Comparison of ENCODE assay signal across 21 cellular contexts in genomic region chr4:171834640-171835039, GRCh38. TPM values are rescaled to one million over a fixed set of nuclear protein-coding genes. Genes with fewer than 3 reads are reported as not detected.
DNase-seq lines count a peak whose midpoint lies in the region; ATAC-seq, FAIRE-seq and TF ChIP-seq lines count a peak whose summit lies in the region.
"Had no signal": no experiment of that assay in that cellular context is flagged by ENCODE, and none has a peak within 500 bp of the region (broad histone marks: within the 10 kb centered on the region; RNA-seq: fewer than 3 reads in every experiment).

No MANE protein-coding gene starts in this region.

- WGBS in H1 (ENCODE audit: extremely low coverage in 1 of 2, insufficient coverage in 1 of 2, insufficient read length in 1 of 2, insufficient replicate concordance in 2 of 2, low coverage in 1 of 2, low lambda C conversion rate in 2 of 2, missing lambda C conversion rate in 1 of 2), 2 experiments: 60% methylated on average over 3 of the region's 3 CpGs; no CpG with 5 or more reads in 1 of the 2 experiments

- H3K9ac ChIP-seq in Loucy (ENCODE audit: low read depth, low read length, poor library complexity, severe bottlenecking) (no peak overlapping the region), H1 (replicated peaks in 1 of 4; ENCODE audit: extremely low read depth in 1 of 4, low read depth in 3 of 4, low read length in 3 of 4) (no peak overlapping the region)

- no peak overlapping the region for H2BK120ac ChIP-seq in H1 (replicated peaks; ENCODE audit: low read depth, low read length)

- no peaks in the 10 kb centered on the region for H3K79me1 ChIP-seq in H1 (ENCODE audit: low read depth, low read length)

- no peak overlapping the region for H3K18ac ChIP-seq in H1 (ENCODE audit: extremely low read depth, low read length)

- no peaks in the 10 kb centered on the region for H3K9me3 Mint-ChIP-seq in GM23338
- H3K9me3 Mint-ChIP-seq: HFFc6 had no signal

- H4K20me1 ChIP-seq in GM23338 (replicated peaks; ENCODE audit: insufficient read depth) (no peaks in the 10 kb centered on the region), Loucy (ENCODE audit: insufficient read depth, low read length, poor library complexity, severe bottlenecking) (no peaks in the 10 kb centered on the region), H1 (replicated peaks in 1 of 2; ENCODE audit: control insufficient read depth in 1 of 2, insufficient read depth in 2 of 2, low read length in 2 of 2) (no peaks in the 10 kb centered on the region)

- H3K36me3 ChIP-seq in GM23338 (ENCODE audit: insufficient read depth) (no peaks in the 10 kb centered on the region), Loucy (ENCODE audit: insufficient read depth, low read length) (no peaks in the 10 kb centered on the region), H1 (ENCODE audit: control insufficient read depth in 2 of 4, insufficient read depth in 4 of 4, low read length in 3 of 4) (no peaks in the 10 kb centered on the region)
- H3K36me3 ChIP-seq: HAP-1 had no signal

- no peak overlapping the region for H2BK5ac ChIP-seq in H1 (ENCODE audit: low read depth, low read length)

- no peak overlapping the region for H2BK12ac ChIP-seq in H1 (ENCODE audit: low read depth, low read length)

- no peak overlapping the region for H3K4me3 Mint-ChIP-seq in GM23338
- H3K4me3 Mint-ChIP-seq: CD4-positive, alpha-beta T cell; HFFc6 had no signal

- TF ChIP-seq EP300 in H1 (IDR thresholded peaks at IDR 0.05; ENCODE audit: borderline replicate concordance in 1 of 2, low read depth in 2 of 2, low read length in 2 of 2): no peak

- no peak overlapping the region for H3K56ac ChIP-seq in H1 (replicated peaks; ENCODE audit: insufficient read length, low read depth, low read length)

- CTCF ChIA-PET in H1 (lab: Charles Lee; ENCODE audit: partially characterized antibody) (no interaction called here), RWPE1 (lab: Yijun Ruan, JAX) (no interaction called here)

- H3K4me1 Mint-ChIP-seq in GM23338: no peaks in the 10 kb centered on the region

- no peak overlapping the region for H4K5ac ChIP-seq in H1 (ENCODE audit: insufficient read length, low read depth, low read length)

- H3K27ac ChIP-seq in GM23338 (ENCODE audit: low read depth) (no peak overlapping the region), H1 (ENCODE audit: low read depth, low read length) (no peak overlapping the region), RWPE1 (no peak overlapping the region)

- H3K4me1 ChIP-seq in GM23338 (ENCODE audit: insufficient read depth) (no peaks in the 10 kb centered on the region), Loucy (ENCODE audit: insufficient read depth, low read length, poor library complexity, severe bottlenecking) (no peaks in the 10 kb centered on the region), H1 (replicated peaks in 1 of 4; ENCODE audit: control insufficient read depth in 3 of 4, insufficient read depth in 4 of 4, low read length in 3 of 4) (no peaks in the 10 kb centered on the region)

- H3K9me3 ChIP-seq in Loucy (ENCODE audit: insufficient read depth, low read depth, low read length) (no peaks in the 10 kb centered on the region), H1 (ENCODE audit: insufficient read depth in 2 of 2, low read depth in 1 of 2, low read length in 1 of 2) (no peaks in the 10 kb centered on the region)
- H3K9me3 ChIP-seq: HAP-1 had no signal

- H3K4me2 ChIP-seq in GM23338 (no peak overlapping the region), Loucy (ENCODE audit: low read depth, low read length, poor library complexity, severe bottlenecking) (no peak overlapping the region), H1 (ENCODE audit: insufficient read depth in 1 of 2, low read depth in 2 of 2, low read length in 2 of 2) (no peak overlapping the region)

- H3K23ac ChIP-seq in H1 (ENCODE audit: insufficient read length): no peak overlapping the region

- H3K27me3 ChIP-seq in GM23338 (ENCODE audit: insufficient read depth) (no peaks in the 10 kb centered on the region), Loucy (ENCODE audit: insufficient read depth, low read length, poor library complexity, severe bottlenecking) (no peaks in the 10 kb centered on the region), H1 (replicated peaks in 1 of 4; ENCODE audit: control insufficient read depth in 3 of 4, extremely low read depth in 1 of 4, insufficient read depth in 3 of 4, low read length in 3 of 4) (no peaks in the 10 kb centered on the region)

- H2BK15ac ChIP-seq in H1 (ENCODE audit: low read length): no peak overlapping the region

- POLR2A ChIA-PET in H1 (lab: Charles Lee; ENCODE audit: partially characterized antibody): no interaction called here
- POLR2A ChIA-PET in RWPE1 (lab: Yijun Ruan, JAX; ENCODE audit: low non-redundant PET): no interaction called here

- no peak overlapping the region for H4K8ac ChIP-seq in H1 (ENCODE audit: extremely low read depth, insufficient read depth, low read length)

- no peak overlapping the region for H3K27ac Mint-ChIP-seq in GM23338
- H3K27ac Mint-ChIP-seq: CD4-positive, alpha-beta T cell; HFFc6 had no signal

- H3K27me3 Mint-ChIP-seq in GM23338 (ENCODE audit: insufficient read depth, low read depth, poor library complexity): no peaks in the 10 kb centered on the region
- H3K27me3 Mint-ChIP-seq: CD4-positive, alpha-beta T cell had no signal

- H3K36me3 Mint-ChIP-seq in GM23338 (ENCODE audit: low read depth): no peaks in the 10 kb centered on the region

- H2AFZ ChIP-seq in GM23338: peak overlapping the region; percentile 5; the same call in 1 of the 2 replicates
- H2AFZ ChIP-seq in Loucy (ENCODE audit: low read length): peak overlapping the region; percentile 54
- 0 out of 2 replicates have a peak overlapping the region, but pooled peaks have one; percentile 5 for H2AFZ ChIP-seq in H1 (ENCODE audit: low read length)

- in situ Hi-C loops in SK-MEL-5 (cut with HindIII; ENCODE audit: low pct_unique_long_range_greater_than_20kb, low sequenced_read_pairs): no loop called here

- no peaks in the 10 kb centered on the region for H3K23me2 ChIP-seq in H1 (ENCODE audit: low read depth, low read length)

- DNase-seq in GM23338 (ENCODE audit: low spot score) (no peak), SK-MEL-5 (ENCODE audit: low read depth, low spot score) (peak; percentile 25), H1 (ENCODE audit: low read depth in 1 of 2, low spot score in 2 of 2) (no peak), DMS79 (lab: John Stamatoyannopoulos, UW) (no peak), RWPE1 (ENCODE audit: low spot score) (no peak), superior temporal gyrus (ENCODE audit: extremely low spot score) (no peak)
- DNase-seq: 8988T; ACHN; C1 segment of cervical spinal cord; Calu3; CD4-positive, alpha-beta T cell; DMS 273 treated with DMSO at 0.1 percent for 48 hours; GOT3; HFFc6 had no signal

- no peak overlapping the region for H3K14ac ChIP-seq in H1 (ENCODE audit: insufficient read length)

- no peak overlapping the region for H2AK5ac ChIP-seq in H1 (ENCODE audit: low read depth, low read length)

- H3K4me3 ChIP-seq in GM23338 (no peak overlapping the region), Loucy (ENCODE audit: low read length, poor library complexity, severe bottlenecking) (no peak overlapping the region), H1 (ENCODE audit: extremely low read depth in 1 of 4, insufficient read depth in 2 of 4, low read depth in 3 of 4, low read length in 4 of 4) (no peak overlapping the region)
- H3K4me3 ChIP-seq: HAP-1 had no signal

- no peak overlapping the region for H2BK20ac ChIP-seq in H1 (ENCODE audit: low read length)

- TF ChIP-seq POLR2A in H1 (IDR thresholded peaks at IDR 0.05; ENCODE audit: control extremely low read depth in 1 of 2, low read depth in 2 of 2, low read length in 2 of 2): no peak

- H3K4ac ChIP-seq in H1 (replicated peaks; ENCODE audit: insufficient read length, low read depth, low read length): no peak overlapping the region

- H3K9me2 ChIP-seq in GM23338 (ENCODE audit: insufficient read depth) (no peaks in the 10 kb centered on the region), Loucy (replicated peaks; ENCODE audit: low read depth, low read length) (no peaks in the 10 kb centered on the region)

- no peak for TF ChIP-seq RAD21 in H1 (IDR thresholded peaks at IDR 0.05 in 1 of 2, conservative IDR thresholded peaks at IDR 0.05 in 1 of 2; ENCODE audit: low read depth in 2 of 2, low read length in 2 of 2)

- H3F3A ChIP-seq in GM23338 (replicated peaks; ENCODE audit: low read depth): no peaks in the 10 kb centered on the region
- H3F3A ChIP-seq in Loucy (ENCODE audit: low read depth): no peaks in the 10 kb centered on the region

- no peak for FAIRE-seq in H1 (lab: Jason Lieb, UNC)
- FAIRE-seq: G401.6, GM12892, HepG2, HTR-8/SVneo had no signal

- H4K91ac ChIP-seq in H1 (replicated peaks; ENCODE audit: insufficient read length, low read length): no peak overlapping the region

- TF ChIP-seq CTCF in GM23338 (conservative IDR thresholded peaks at IDR 0.05; ENCODE audit: low read depth in 2 of 2) (no peak), Loucy (conservative IDR thresholded peaks at IDR 0.05; ENCODE audit: low read length) (no peak), H1 (IDR thresholded peaks at IDR 0.05; ENCODE audit: control extremely low read depth in 1 of 3, insufficient read depth in 1 of 3, low read depth in 1 of 3, low read length in 3 of 3) (no peak), RWPE1 (conservative IDR thresholded peaks at IDR 0.05; ENCODE audit: low read depth) (no peak)

- ATAC-seq in GM23338 (no peak), HG03025 (IDR thresholded peaks at IDR 0.05; ENCODE audit: low FRiP score, unreplicated experiment) (no peak)
- ATAC-seq: HepG2 had no signal

- H3K79me2 ChIP-seq in GM23338 (replicated peaks; ENCODE audit: insufficient read depth): no peaks in the 10 kb centered on the region
- no peaks in the 10 kb centered on the region for H3K79me2 ChIP-seq in Loucy (ENCODE audit: insufficient read depth, low read length)
- no peaks in the 10 kb centered on the region for H3K79me2 ChIP-seq in H1 (ENCODE audit: control insufficient read depth in 1 of 2, insufficient read depth in 2 of 2, low read length in 2 of 2)

RNA-seq across cellular contexts. Expression of gene GALNTL6, which starts 21.4 kb away (rescaled TPM):
- 0.38 TPM in 1 of 2 replicates, not detected in the other for total RNA-seq in GM23338 (2014; rRNA removed; shearing (Covaris generic))
- polyA plus RNA-seq in GM23338 (2016; fragmentation: Nextera tagmentation; extraction: Ambion mirVana): 0.10 and 0.40 TPM in 2 replicates
- total RNA-seq in SK-MEL-5 (2014; rRNA removed; shearing (Covaris generic)): 2.0 and 2.4 TPM in 2 replicates
- polyA plus RNA-seq in SK-MEL-5 (2015; cell fraction: cytosol; rRNA removed): 2.3 and 5.9 TPM in 2 replicates
- polyA plus RNA-seq in SK-MEL-5 (2015; cell fraction: nucleus; rRNA removed): 3.8 and 3.9 TPM in 2 replicates
- total RNA-seq in H1 (2021; fragmentation: NEBNext Ultra II Directional; extraction: Animal tissue kit (Norgen Biotek cat#: 25700)): 0.17 and 0.32 TPM in 2 replicates
- polyA plus RNA-seq in H1 (2011; rRNA removed): 0.03 and 0.22 TPM in 2 replicates
- 0.09 TPM for polyA plus RNA-seq in H1 (2011; cell fraction: cytosol; rRNA removed)
- 0.13 TPM for polyA plus RNA-seq in H1 (2011; cell fraction: nucleus; rRNA removed)
- polyA plus RNA-seq in H1 (2012, experiment 1 of 2): 0.11 to 0.27 TPM (median 0.25 TPM) in 4 replicates
- polyA plus RNA-seq in H1 (2012, experiment 2 of 2): 0.21 TPM
- 0.10 TPM for polyA plus RNA-seq in H1 (2013, experiment 1 of 2)
- 0.13 TPM for polyA plus RNA-seq in H1 (2013, experiment 2 of 2)
- polyA minus RNA-seq in H1 (2011; rRNA and poly(A)+ RNA removed): not detected in 2 replicates
- not detected for polyA minus RNA-seq in H1 (2011; cell fraction: cytosol; rRNA and poly(A)+ RNA removed)
- polyA minus RNA-seq in H1 (2011; cell fraction: nucleus; rRNA and poly(A)+ RNA removed): 1.5 TPM
- total RNA-seq: Calu3; CD4-positive, alpha-beta T cell; HepG2 had no signal
- polyA plus RNA-seq: HepG2 had no signal
